16 cellular contexts compared by ENCODE assay signal in the genomic region with DNA sequence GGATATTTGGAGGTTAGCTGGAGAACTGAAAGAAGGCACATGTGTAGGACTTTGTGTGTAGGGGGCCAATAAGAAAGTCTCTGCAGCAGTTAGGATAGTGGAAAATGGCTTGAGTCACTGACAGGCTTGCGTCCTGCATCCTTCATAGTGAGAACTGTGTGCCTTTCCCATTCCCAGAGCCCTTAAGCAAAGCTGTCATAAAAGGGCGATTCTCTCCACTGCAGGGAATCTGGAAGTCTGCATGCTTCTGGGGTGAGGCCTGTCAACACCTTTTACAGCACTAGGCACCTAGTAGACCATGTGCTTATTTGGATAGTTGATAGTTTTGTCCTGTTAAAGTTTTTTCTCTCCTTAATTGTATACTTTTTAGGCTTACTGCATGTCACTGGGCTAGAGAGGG. TPM values are rescaled to one million over a fixed set of nuclear protein-coding genes. Genes with fewer than 3 reads are reported as not detected.
DNase-seq lines count a peak whose midpoint lies in the region; ATAC-seq and TF ChIP-seq lines count a peak whose summit lies in the region.
"Had no signal": no experiment of that assay in that cellular context is flagged by ENCODE, and none has a peak within 500 bp of the region (broad histone marks: within the 10 kb centered on the region; RNA-seq: fewer than 3 reads in every experiment).

No MANE protein-coding gene starts in this region.

- peaks cover 40% of the 10 kb centered on the region for H3K4me1 ChIP-seq in RWPE2 (ENCODE audit: insufficient read depth, poor library complexity, severe bottlenecking)
- H3K4me1 ChIP-seq in gastroesophageal sphincter, result peaks cover 9 to 74% (median 18%) of the 10 kb centered on the region in 3 donors

- H3K27ac ChIP-seq in RWPE2 (ENCODE audit: poor library complexity, severe bottlenecking), result peak overlapping the region; percentile 98
- peak overlapping the region; percentile 27 to 60 (median 54) for H3K27ac ChIP-seq in gastroesophageal sphincter
- H3K27ac ChIP-seq: body of pancreas, SJSA1 had no signal

- H3K36me3 ChIP-seq in RWPE2 (ENCODE audit: low read depth) (no peaks in the 10 kb centered on the region; the same call in 1 of the 2 replicates), gastroesophageal sphincter (no peaks in the 10 kb centered on the region)
- H3K36me3 ChIP-seq: SJSA1 had no signal

- H3K4me3 Mint-ChIP-seq in nephron, result peak overlapping the region in 1 of 3 experiments; percentile 19
- no peak overlapping the region for H3K4me3 Mint-ChIP-seq in stimulated activated effector memory CD8-positive, alpha-beta T cell treated with anti-CD3 and anti-CD28 coated beads, Interleukin-12 subunit alpha, Interleukin-12 subunit beta, amount 100 ng/mL, for 72 hours
- H3K4me3 Mint-ChIP-seq: activated CD4-positive, alpha-beta memory T cell treated with anti-CD3 and anti-CD28 coated beads, Interleukin-2, amount 10 ng/mL, durations not matched to agents 7 days and 5 days; B cell; memory B cell had no signal

- H3K9me3 Mint-ChIP-seq in nephron, result no peaks in the 10 kb centered on the region
- H3K9me3 Mint-ChIP-seq in stimulated activated effector memory CD8-positive, alpha-beta T cell treated with anti-CD3 and anti-CD28 coated beads, Interleukin-12 subunit alpha, Interleukin-12 subunit beta, amount 100 ng/mL, for 72 hours, result no peaks in the 10 kb centered on the region
- H3K9me3 Mint-ChIP-seq: activated CD4-positive, alpha-beta memory T cell treated with anti-CD3 and anti-CD28 coated beads, Interleukin-2, amount 10 ng/mL, durations not matched to agents 7 days and 5 days; memory B cell had no signal

- peak; percentile 20; the same call in 1 of the 3 replicates for ATAC-seq in RWPE2 (ENCODE audit: low read depth)
- ATAC-seq in gastroesophageal sphincter, result no peak
- ATAC-seq in GM19395 (IDR thresholded peaks at IDR 0.05; ENCODE audit: unreplicated experiment), result no peak
- no peak for ATAC-seq in stimulated activated effector memory CD8-positive, alpha-beta T cell treated with anti-CD3 and anti-CD28 coated beads, Interleukin-12 subunit alpha, Interleukin-12 subunit beta, amount 100 ng/mL, for 72 hours
- ATAC-seq: body of pancreas had no signal

- DNase-seq in ELF-1 (ENCODE audit: low read depth, low spot score) (peak; percentile 55), RWPE2 (ENCODE audit: low spot score) (no peak), NCI-H146 (lab: John Stamatoyannopoulos, UW) (no peak), NCI-H2227 treated with DMSO at 0.1 percent for 48 hours (lab: John Stamatoyannopoulos, UW) (no peak)
- no peak for DNase-seq in stimulated activated effector memory CD8-positive, alpha-beta T cell treated with anti-CD3 and anti-CD28 coated beads, Interleukin-12 subunit alpha, Interleukin-12 subunit beta, amount 100 ng/mL, for 72 hours (ENCODE audit: low spot score in 2 of 2)
- DNase-seq: activated CD4-positive, alpha-beta memory T cell treated with anti-CD3 and anti-CD28 coated beads, Interleukin-2, amount 10 ng/mL, durations not matched to agents 7 days and 5 days; activated effector memory CD4-positive, alpha-beta T cell treated with Interleukin-2 at 50 U/mL for 16 hours; body of pancreas; NCI-H2081; stimulated activated CD4-positive, alpha-beta T cell treated with anti-CD3 and anti-CD28 coated beads, Interleukin-2, amount 100 ng/mL, for 48 hours had no signal

- no peak for TF ChIP-seq EP300 in gastroesophageal sphincter (IDR thresholded peaks at IDR 0.05)

- no peaks in the 10 kb centered on the region for H3K27me3 ChIP-seq in RWPE2 (ENCODE audit: insufficient read depth, poor library complexity, severe bottlenecking)
- no peaks in the 10 kb centered on the region for H3K27me3 ChIP-seq in gastroesophageal sphincter
- H3K27me3 ChIP-seq: body of pancreas, SJSA1 had no signal

- H3K9me3 ChIP-seq in RWPE2 (ENCODE audit: severe bottlenecking) (no peaks in the 10 kb centered on the region), gastroesophageal sphincter (no peaks in the 10 kb centered on the region)
- H3K9me3 ChIP-seq: body of pancreas, SJSA1 had no signal

- H3K27me3 Mint-ChIP-seq in nephron (ENCODE audit: low read depth), result no peaks in the 10 kb centered on the region
- H3K27me3 Mint-ChIP-seq: activated CD4-positive, alpha-beta memory T cell treated with anti-CD3 and anti-CD28 coated beads, Interleukin-2, amount 10 ng/mL, durations not matched to agents 7 days and 5 days; memory B cell had no signal

- no peak overlapping the region for H3K4me3 ChIP-seq in RWPE2 (ENCODE audit: severe bottlenecking)
- no peak overlapping the region for H3K4me3 ChIP-seq in gastroesophageal sphincter
- H3K4me3 ChIP-seq: body of pancreas, SJSA1 had no signal

- H3K27ac Mint-ChIP-seq in nephron, result peak overlapping the region in 2 of 3 experiments; percentile 4 to 39
- no peak overlapping the region for H3K27ac Mint-ChIP-seq in stimulated activated effector memory CD8-positive, alpha-beta T cell treated with anti-CD3 and anti-CD28 coated beads, Interleukin-12 subunit alpha, Interleukin-12 subunit beta, amount 100 ng/mL, for 72 hours
- H3K27ac Mint-ChIP-seq: activated CD4-positive, alpha-beta memory T cell treated with anti-CD3 and anti-CD28 coated beads, Interleukin-2, amount 10 ng/mL, durations not matched to agents 7 days and 5 days; B cell; memory B cell had no signal

- no peak for TF ChIP-seq POLR2A in gastroesophageal sphincter (IDR thresholded peaks at IDR 0.05)

- H3K4me1 Mint-ChIP-seq in nephron, result peaks cover 61% of the 10 kb centered on the region
- H3K4me1 Mint-ChIP-seq in stimulated activated effector memory CD8-positive, alpha-beta T cell treated with anti-CD3 and anti-CD28 coated beads, Interleukin-12 subunit alpha, Interleukin-12 subunit beta, amount 100 ng/mL, for 72 hours, result no peaks in the 10 kb centered on the region
- H3K4me1 Mint-ChIP-seq: activated CD4-positive, alpha-beta memory T cell treated with anti-CD3 and anti-CD28 coated beads, Interleukin-2, amount 10 ng/mL, durations not matched to agents 7 days and 5 days; B cell; memory B cell had no signal

- H3K36me3 Mint-ChIP-seq in nephron (ENCODE audit: low read depth), result no peaks in the 10 kb centered on the region
- no peaks in the 10 kb centered on the region for H3K36me3 Mint-ChIP-seq in stimulated activated effector memory CD8-positive, alpha-beta T cell treated with anti-CD3 and anti-CD28 coated beads, Interleukin-12 subunit alpha, Interleukin-12 subunit beta, amount 100 ng/mL, for 72 hours
- H3K36me3 Mint-ChIP-seq: memory B cell had no signal

- TF ChIP-seq CTCF in RWPE2 (IDR thresholded peaks at IDR 0.05; ENCODE audit: poor library complexity, severe bottlenecking) (no peak), gastroesophageal sphincter (IDR thresholded peaks at IDR 0.05) (no peak), nephron (IDR thresholded peaks at IDR 0.05; ENCODE audit: unreplicated experiment in 3 of 3) (no peak)

- 17 to 47% methylated on average over 2 of the region's 2 CpGs for WGBS in gastroesophageal sphincter (ENCODE audit: low coverage in 1 of 2), 2 donors

RNA-seq across cellular contexts. Expression of gene MACF1, which starts 39.4 kb away (rescaled TPM):
- total RNA-seq in gastroesophageal sphincter, result 100 to 1,000 TPM; 454 to 752 (median 541) TPM
